Comparison of ENCODE assay signal across 24 cellular contexts in genomic region chr1:55049271-55049913, GRCh38. TPM values are rescaled to one million over a fixed set of nuclear protein-coding genes. Genes with fewer than 3 reads are reported as not detected.
"Had no signal": no experiment of that assay in that cellular context is flagged by ENCODE, and none has a peak within 500 bp of the region (broad histone marks: within the 10 kb centered on the region; RNA-seq: fewer than 3 reads in every experiment).

No MANE protein-coding gene starts in this region.

- H3K9me3 Mint-ChIP-seq: activated naive CD8-positive, alpha-beta T cell treated with anti-CD3 and anti-CD28 coated beads for 36 hours; activated T-helper 1 cell treated with anti-CD3 and anti-CD28 coated beads, Interleukin-12 subunit alpha, Interleukin-12 subunit beta, Interleukin-2, Interleukin-4 antibody, amounts not matched to agents 30 ng/mL and 10 ng/mL and 1 ng/mL, durations not matched to agents 14 hours and 24 hours and 36 hours; naive thymus-derived CD4-positive, alpha-beta T cell; T-helper 1 cell treated with Interleukin-12 subunit alpha and Interleukin-12 subunit beta and Interleukin-4 antibody, amounts not matched to agents 30 μg/mL and 1 μg/mL, for 36 hours had no signal

- H3K27ac Mint-ChIP-seq: activated naive CD8-positive, alpha-beta T cell treated with anti-CD3 and anti-CD28 coated beads for 36 hours; activated T-helper 1 cell treated with anti-CD3 and anti-CD28 coated beads, Interleukin-12 subunit alpha, Interleukin-12 subunit beta, Interleukin-2, Interleukin-4 antibody, amounts not matched to agents 30 ng/mL and 10 ng/mL and 1 ng/mL, durations not matched to agents 14 hours and 24 hours and 36 hours; naive thymus-derived CD4-positive, alpha-beta T cell; T-helper 1 cell treated with Interleukin-12 subunit alpha and Interleukin-12 subunit beta and Interleukin-4 antibody, amounts not matched to agents 30 μg/mL and 1 μg/mL, for 36 hours had no signal

- H3K4me1 ChIP-seq: gastroesophageal sphincter, parathyroid adenoma, tibial artery had no signal

- H3K4me3 ChIP-seq: coronary artery, esophagus muscularis mucosa, gastroesophageal sphincter, heart left ventricle, left lung, tibial artery had no signal

- H3K36me3 Mint-ChIP-seq: activated naive CD8-positive, alpha-beta T cell treated with anti-CD3 and anti-CD28 coated beads for 36 hours; naive thymus-derived CD4-positive, alpha-beta T cell had no signal

- ATAC-seq: gastroesophageal sphincter; left lung; naive thymus-derived CD4-positive, alpha-beta T cell; stimulated activated naive CD8-positive, alpha-beta T cell treated with anti-CD3 and anti-CD28 coated beads, Interleukin-15, Interleukin-2, amounts not matched to agents 100 U/mL and 50 U/mL, for 24 hours had no signal

- H3K9ac ChIP-seq: parathyroid adenoma had no signal

- H3K4me1 Mint-ChIP-seq: activated naive CD8-positive, alpha-beta T cell treated with anti-CD3 and anti-CD28 coated beads for 36 hours; naive thymus-derived CD4-positive, alpha-beta T cell had no signal

- DNase-seq: activated CD4-positive, alpha-beta T cell treated with anti-CD3 and anti-CD28 coated beads for 1 hour; activated CD4-positive, alpha-beta T cell treated with anti-CD3 and anti-CD28 coated beads, Interleukin-2, amount 50 U/mL, for 4 hours; activated naive CD4-positive, alpha-beta T cell; activated naive CD8-positive, alpha-beta T cell treated with anti-CD3 and anti-CD28 coated beads for 36 hours; amniotic stem cell; central memory CD4-positive, alpha-beta T cell; left lung; naive thymus-derived CD4-positive, alpha-beta T cell; retina; stimulated activated CD4-positive, alpha-beta T cell treated with anti-CD3 and anti-CD28 coated beads, Interleukin-2, amount 100 ng/mL, for 24 hours; stimulated activated naive CD8-positive, alpha-beta T cell treated with anti-CD3 and anti-CD28 coated beads, Interleukin-15, Interleukin-2, amounts not matched to agents 100 U/mL and 50 U/mL, for 24 hours had no signal

- H3K27ac ChIP-seq: coronary artery, esophagus muscularis mucosa, gastroesophageal sphincter, heart left ventricle, left lung, parathyroid adenoma, tibial artery had no signal

- H3K36me3 ChIP-seq: esophagus muscularis mucosa, gastroesophageal sphincter, heart left ventricle, left lung, tibial artery had no signal

- H3K27me3 Mint-ChIP-seq: activated naive CD8-positive, alpha-beta T cell treated with anti-CD3 and anti-CD28 coated beads for 36 hours had no signal

- H2AFZ ChIP-seq: parathyroid adenoma had no signal

- H3K27me3 ChIP-seq: esophagus muscularis mucosa, gastroesophageal sphincter, heart left ventricle, left lung, tibial artery had no signal

- H3K9me3 ChIP-seq: esophagus muscularis mucosa, gastroesophageal sphincter, heart left ventricle, left lung, tibial artery had no signal

- H3K4me3 Mint-ChIP-seq: activated naive CD8-positive, alpha-beta T cell treated with anti-CD3 and anti-CD28 coated beads for 36 hours; activated T-helper 1 cell treated with anti-CD3 and anti-CD28 coated beads, Interleukin-12 subunit alpha, Interleukin-12 subunit beta, Interleukin-2, Interleukin-4 antibody, amounts not matched to agents 30 ng/mL and 10 ng/mL and 1 ng/mL, durations not matched to agents 14 hours and 24 hours and 36 hours; naive thymus-derived CD4-positive, alpha-beta T cell; T-helper 1 cell treated with Interleukin-12 subunit alpha and Interleukin-12 subunit beta and Interleukin-4 antibody, amounts not matched to agents 30 μg/mL and 1 μg/mL, for 36 hours had no signal

RNA-seq across cellular contexts. Expression of gene PCSK9, which starts 10.0 kb away (rescaled TPM):
- total RNA-seq: activated naive CD8-positive, alpha-beta T cell treated with anti-CD3 and anti-CD28 coated beads for 36 hours; activated T-helper 1 cell treated with anti-CD3 and anti-CD28 coated beads, Interleukin-12 subunit alpha, Interleukin-12 subunit beta, Interleukin-2, Interleukin-4 antibody, amounts not matched to agents 30 ng/mL and 10 ng/mL and 1 ng/mL, durations not matched to agents 14 hours and 24 hours and 36 hours; naive thymus-derived CD4-positive, alpha-beta T cell had no signal
- polyA plus RNA-seq: naive thymus-derived CD4-positive, alpha-beta T cell had no signal

RNA-seq across cellular contexts. Expression of gene BSND, which starts 50.7 kb away (rescaled TPM):
- total RNA-seq: activated naive CD8-positive, alpha-beta T cell treated with anti-CD3 and anti-CD28 coated beads for 36 hours; activated T-helper 1 cell treated with anti-CD3 and anti-CD28 coated beads, Interleukin-12 subunit alpha, Interleukin-12 subunit beta, Interleukin-2, Interleukin-4 antibody, amounts not matched to agents 30 ng/mL and 10 ng/mL and 1 ng/mL, durations not matched to agents 14 hours and 24 hours and 36 hours; endothelial cell of umbilical vein; esophagus muscularis mucosa; gastroesophageal sphincter; heart left ventricle; kidney epithelial cell; left lung; mucosa of gallbladder; skeletal muscle tissue; urinary bladder had no signal
- polyA plus RNA-seq: endothelial cell of umbilical vein; heart left ventricle; naive thymus-derived CD4-positive, alpha-beta T cell; urinary bladder had no signal
